Comparison of ENCODE assay signal across 1 cellular context in the genomic region with DNA sequence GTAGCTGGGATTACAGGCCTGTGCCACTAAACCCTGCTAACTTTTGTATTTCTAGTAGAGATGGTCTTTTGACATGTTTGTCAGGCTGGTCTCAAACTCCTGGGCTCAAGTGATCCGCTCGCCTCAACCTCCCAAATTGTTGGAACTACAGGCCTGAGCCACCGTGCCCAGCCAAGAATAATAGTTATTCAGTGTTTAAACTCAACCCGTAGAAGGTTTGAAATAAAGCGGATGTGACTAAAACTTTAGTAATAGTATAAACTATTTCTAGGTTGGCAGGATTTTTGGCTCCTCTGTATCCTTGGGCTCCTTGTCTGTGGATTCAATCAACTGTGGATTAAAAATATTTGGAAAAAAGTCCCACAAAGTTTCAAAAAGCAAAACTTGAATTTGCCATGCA.
TF ChIP-seq lines count a peak whose summit lies in the region.

No MANE protein-coding gene starts in this region.

TF ChIP-seq in SK-N-SH, 30 proteins besides CTCF, POLR2A, EP300 and RAD21 (continued from another document):
- TF ChIP-seq, protein P1, sequence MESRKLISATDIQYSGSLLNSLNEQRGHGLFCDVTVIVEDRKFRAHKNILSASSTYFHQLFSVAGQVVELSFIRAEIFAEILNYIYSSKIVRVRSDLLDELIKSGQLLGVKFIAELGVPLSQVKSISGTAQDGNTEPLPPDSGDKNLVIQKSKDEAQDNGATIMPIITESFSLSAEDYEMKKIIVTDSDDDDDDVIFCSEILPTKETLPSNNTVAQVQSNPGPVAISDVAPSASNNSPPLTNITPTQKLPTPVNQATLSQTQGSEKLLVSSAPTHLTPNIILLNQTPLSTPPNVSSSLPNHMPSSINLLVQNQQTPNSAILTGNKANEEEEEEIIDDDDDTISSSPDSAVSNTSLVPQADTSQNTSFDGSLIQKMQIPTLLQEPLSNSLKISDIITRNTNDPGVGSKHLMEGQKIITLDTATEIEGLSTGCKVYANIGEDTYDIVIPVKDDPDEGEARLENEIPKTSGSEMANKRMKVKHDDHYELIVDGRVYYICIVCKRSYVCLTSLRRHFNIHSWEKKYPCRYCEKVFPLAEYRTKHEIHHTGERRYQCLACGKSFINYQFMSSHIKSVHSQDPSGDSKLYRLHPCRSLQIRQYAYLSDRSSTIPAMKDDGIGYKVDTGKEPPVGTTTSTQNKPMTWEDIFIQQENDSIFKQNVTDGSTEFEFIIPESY (IDR thresholded peaks at IDR 0.05; ENCODE audit: borderline replicate concordance, low read depth), result no peak
- TF ChIP-seq MEF2A (IDR thresholded peaks at IDR 0.05; ENCODE audit: borderline replicate concordance, low read depth) (no peak), POLR2AphosphoS5 (IDR thresholded peaks at IDR 0.05; ENCODE audit: low read depth, low read length) (no peak), TAF1 (IDR thresholded peaks at IDR 0.05; ENCODE audit: borderline replicate concordance, low read depth, low read length) (no peak)
